Comparison of ENCODE assay signal across 1 cellular context in genomic region chr18:21612125-21613100, GRCh38.
A peak's percentile ranks its signal among the peaks of the same experiment; 100 is the strongest.
TF ChIP-seq lines count a peak whose summit lies in the region.

TSS of gene SNRPD1 (plus strand) at chr18:21612314. CDS start at chr18:21612430, 116 bp downstream.

TF ChIP-seq in GM12878, 131 proteins besides CTCF, POLR2A, EP300 and RAD21 (continued from another document and continues in another):
- peak; percentile 84; the same call in 1 of the 2 replicates for TF ChIP-seq ZNF687 (IDR thresholded peaks at IDR 0.05)
- peak; percentile 67; the same call in 1 of the 2 replicates for TF ChIP-seq CHD2 (IDR thresholded peaks at IDR 0.05; ENCODE audit: borderline replicate concordance, low read depth, low read length)
- peak; percentile 98 for TF ChIP-seq TAF1 (IDR thresholded peaks at IDR 0.05; ENCODE audit: borderline replicate concordance, low read depth, low read length)
- TF ChIP-seq MYC (IDR thresholded peaks at IDR 0.05; ENCODE audit: insufficient read depth, insufficient read length, insufficient replicate concordance, low read length, severe bottlenecking): peak; percentile 96
- no peak for TF ChIP-seq ZZZ3 (IDR thresholded peaks at IDR 0.05; ENCODE audit: control insufficient read depth, insufficient read length, low read depth)
- TF ChIP-seq SIX5 (IDR thresholded peaks at IDR 0.05; ENCODE audit: low read depth, low read length, severe bottlenecking): peak; percentile 41
- TF ChIP-seq ATF2 (IDR thresholded peaks at IDR 0.05; ENCODE audit: low read length): 0 out of 2 replicates have a peak, but pooled peaks have one; percentile 15
- TF ChIP-seq SUPT20H (IDR thresholded peaks at IDR 0.05; ENCODE audit: borderline replicate concordance, control insufficient read depth, low read depth, low read length): no peak
- TF ChIP-seq MAX (IDR thresholded peaks at IDR 0.05; ENCODE audit: low read depth, low read length): peak; percentile 97
- no peak for TF ChIP-seq ESRRA (IDR thresholded peaks at IDR 0.05; ENCODE audit: low read length)
- TF ChIP-seq NR2C2 (IDR thresholded peaks at IDR 0.05; ENCODE audit: borderline replicate concordance, control insufficient read depth, insufficient read length, low read depth): no peak
- TF ChIP-seq YBX1 (IDR thresholded peaks at IDR 0.05): no peak
- TF ChIP-seq RAD51 (IDR thresholded peaks at IDR 0.05): no peak
- TF ChIP-seq HCFC1 (IDR thresholded peaks at IDR 0.05; ENCODE audit: low read length): peak; percentile 81
- TF ChIP-seq BMI1 (IDR thresholded peaks at IDR 0.05; ENCODE audit: borderline replicate concordance): no peak
- peak; percentile 98 for TF ChIP-seq MXI1 (IDR thresholded peaks at IDR 0.05; ENCODE audit: low read depth, low read length)
- TF ChIP-seq ZNF24 (IDR thresholded peaks at IDR 0.05): peak; percentile 33; the same call in 1 of the 2 replicates
- TF ChIP-seq FOS (IDR thresholded peaks at IDR 0.05; ENCODE audit: borderline replicate concordance, extremely low read depth, insufficient read length): no peak
- no peak for TF ChIP-seq CHD4 (IDR thresholded peaks at IDR 0.05)
- peak; percentile 51; the same call in 1 of the 2 replicates for TF ChIP-seq PKNOX1 (IDR thresholded peaks at IDR 0.05)
- peak; percentile 20 to 42; a peak in 2 of 4 replicates for TF ChIP-seq IKZF2 (IDR thresholded peaks at IDR 0.05)
- TF ChIP-seq SMAD1 (IDR thresholded peaks at IDR 0.05; ENCODE audit: low read depth, partially characterized antibody): no peak
- TF ChIP-seq ZSCAN29 (IDR thresholded peaks at IDR 0.05): no peak
- no peak for TF ChIP-seq EED (IDR thresholded peaks at IDR 0.05; ENCODE audit: low read depth)
- TF ChIP-seq ZNF217 (IDR thresholded peaks at IDR 0.05): peak; percentile 74; the same call in 1 of the 2 replicates
- TF ChIP-seq POLR2AphosphoS2 (IDR thresholded peaks at IDR 0.05; ENCODE audit: low read depth, low read length): peak; percentile 92
- TF ChIP-seq ZNF384 (IDR thresholded peaks at IDR 0.05; ENCODE audit: borderline replicate concordance, low read depth, low read length): no peak
- peak; percentile 87 for TF ChIP-seq SMAD5 (IDR thresholded peaks at IDR 0.05; ENCODE audit: low read depth)
- TF ChIP-seq YY1 (IDR thresholded peaks at IDR 0.05; ENCODE audit: low read depth, low read length): peak; percentile 91
- TF ChIP-seq IRF4 (IDR thresholded peaks at IDR 0.05; ENCODE audit: low read depth, low read length): no peak
- TF ChIP-seq NFXL1 (IDR thresholded peaks at IDR 0.05; ENCODE audit: borderline replicate concordance): no peak
- TF ChIP-seq PAX8 (IDR thresholded peaks at IDR 0.05): no peak
- TF ChIP-seq CBFB (IDR thresholded peaks at IDR 0.05; ENCODE audit: low read depth): peak; percentile 70
- peak; percentile 71; the same call in 1 of the 2 replicates for TF ChIP-seq ZNF592 (IDR thresholded peaks at IDR 0.05)
- TF ChIP-seq RCOR1 (conservative IDR thresholded peaks at IDR 0.05; ENCODE audit: low read depth, low read length): 0 out of 2 replicates have a peak, but pooled peaks have one; percentile 43
- TF ChIP-seq RELB (IDR thresholded peaks at IDR 0.05; ENCODE audit: low read depth): peak; percentile 81
- peak; percentile 89 for TF ChIP-seq CREM (IDR thresholded peaks at IDR 0.05; ENCODE audit: low read depth)
- TF ChIP-seq KAT2A (conservative IDR thresholded peaks at IDR 0.05; ENCODE audit: control insufficient read depth, low read depth, low read length): no peak
- no peak for TF ChIP-seq CEBPZ (IDR thresholded peaks at IDR 0.05; ENCODE audit: low read depth, low read length)
- peak in 1 of 2 experiments; percentile 77; a peak in 2 of 4 replicates for TF ChIP-seq BHLHE40 (IDR thresholded peaks at IDR 0.05; ENCODE audit: borderline replicate concordance in 1 of 2, low read depth in 2 of 2, low read length in 1 of 2)
- no peak for TF ChIP-seq BCL3 (IDR thresholded peaks at IDR 0.05; ENCODE audit: borderline replicate concordance, insufficient read depth, low read depth, low read length, poor library complexity, severe bottlenecking)
- TF ChIP-seq USF1 (IDR thresholded peaks at IDR 0.05; ENCODE audit: borderline replicate concordance, extremely low read length, insufficient read depth, low read depth, low read length): no peak
- TF ChIP-seq NR2F1 (conservative IDR thresholded peaks at IDR 0.05): peak; percentile 43
- TF ChIP-seq JUND (IDR thresholded peaks at IDR 0.05; ENCODE audit: low read depth, low read length): no peak
- TF ChIP-seq RUNX3 (IDR thresholded peaks at IDR 0.05; ENCODE audit: low read length): 0 out of 2 replicates have a peak, but pooled peaks have one; percentile 42
- no peak for TF ChIP-seq STAT3 (IDR thresholded peaks at IDR 0.05; ENCODE audit: low read depth, low read length)
- no peak for TF ChIP-seq DPF2 (IDR thresholded peaks at IDR 0.05)
- peak; percentile 41; the same call in 1 of the 2 replicates for TF ChIP-seq SMC3 (IDR thresholded peaks at IDR 0.05; ENCODE audit: borderline replicate concordance, low read length)
